ENCODE assay signal across 6 cellular contexts in the genomic region with DNA sequence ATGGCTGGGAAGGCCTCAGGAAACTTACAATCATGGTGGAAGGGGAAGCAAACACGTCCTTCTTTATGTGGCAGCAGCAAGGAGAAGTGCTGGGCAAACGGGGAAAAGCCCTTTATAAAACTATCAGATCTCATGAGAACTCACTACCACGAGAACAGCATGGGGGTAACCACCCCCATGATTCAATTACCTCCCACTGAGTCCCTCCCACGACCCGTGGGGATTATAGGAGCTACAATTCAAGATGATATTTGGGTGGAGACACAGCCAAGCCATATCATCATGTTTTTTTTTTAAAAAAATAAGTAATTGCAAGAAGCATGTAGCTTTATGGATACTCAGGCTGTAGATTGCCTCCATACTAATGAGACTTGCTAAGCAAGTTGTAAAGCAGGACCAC.
DNase-seq lines count a peak whose midpoint lies in the region; ATAC-seq and TF ChIP-seq lines count a peak whose summit lies in the region.
"Not testable (repeated sequence)": the region's sequence is repeated elsewhere in the genome, so short reads cannot be mapped to it uniquely, and the experiment has no call there.

No MANE protein-coding gene starts in this region.

- not testable (repeated sequence) for H3K9ac ChIP-seq in SK-N-MC (ENCODE audit: insufficient read length); mesendoderm (ENCODE audit: low read length)

- ATAC-seq in GM23338: not testable (repeated sequence)

- not testable (repeated sequence) for H3K18ac ChIP-seq in mesendoderm (ENCODE audit: low read length)

- not testable (repeated sequence) for H4K8ac ChIP-seq in mesendoderm (ENCODE audit: low read depth, low read length)

- not testable (repeated sequence) for H3F3A ChIP-seq in GM23338 (replicated peaks; ENCODE audit: low read depth)

- no CpG with 5 or more reads among the region's 5 CpGs for WGBS in mesendoderm (ENCODE audit: extremely low coverage, insufficient coverage, low lambda C conversion rate)

- intact Hi-C loops in ascending aorta (cut with DNase I); tibial artery (cut with DNase I; ENCODE audit: low total_unique reads): not testable (repeated sequence)

- not testable (repeated sequence) for H3K79me2 ChIP-seq in GM23338 (replicated peaks; ENCODE audit: insufficient read depth); mesendoderm (ENCODE audit: control insufficient read depth, insufficient read depth, low read length)

- not testable (repeated sequence) for H3K4me3 Mint-ChIP-seq in GM23338

- H3K4me2 ChIP-seq in GM23338; mesendoderm (ENCODE audit: low read length): not testable (repeated sequence)

- not testable (repeated sequence) for H3K27ac ChIP-seq in GM23338 (ENCODE audit: low read depth); mesendoderm (ENCODE audit: low read depth, low read length)
- peak overlapping the region; percentile 1; the same call in 1 of the 2 replicates for H3K27ac ChIP-seq in SK-N-MC
- peak overlapping the region; percentile 66 to 75 for H3K27ac ChIP-seq in ascending aorta
- peak overlapping the region; percentile 74 for H3K27ac ChIP-seq in neutrophil
- peak overlapping the region; percentile 52 to 60 for H3K27ac ChIP-seq in tibial artery

- not testable (repeated sequence) for H2BK120ac ChIP-seq in mesendoderm (ENCODE audit: low read depth, low read length)

- H3K4me3 ChIP-seq in GM23338; SK-N-MC; ascending aorta; mesendoderm (ENCODE audit: low read length); neutrophil (ENCODE audit: low read depth in 1 of 2, low read length in 1 of 2); tibial artery: not testable (repeated sequence)

- H3K23ac ChIP-seq in mesendoderm (ENCODE audit: low read length): not testable (repeated sequence)

- peak overlapping the region; percentile 80 for H2AFZ ChIP-seq in GM23338

- H2AK5ac ChIP-seq in mesendoderm (ENCODE audit: low read length): not testable (repeated sequence)

- not testable (repeated sequence) for H2BK15ac ChIP-seq in mesendoderm (replicated peaks; ENCODE audit: low read depth)

- H3K27me3 Mint-ChIP-seq in GM23338 (ENCODE audit: insufficient read depth, low read depth, poor library complexity): not testable (repeated sequence)

- H4K5ac ChIP-seq in mesendoderm (ENCODE audit: low read length): not testable (repeated sequence)

- H2BK5ac ChIP-seq in mesendoderm (ENCODE audit: low read length): not testable (repeated sequence)

- H3K36me3 Mint-ChIP-seq in GM23338 (ENCODE audit: low read depth): not testable (repeated sequence)

- not testable (repeated sequence) for H3K9me3 ChIP-seq in SK-N-MC (ENCODE audit: low read depth, low read length); ascending aorta; neutrophil; tibial artery

- peaks cover 22% of the 10 kb centered on the region for H3K4me1 Mint-ChIP-seq in GM23338

- not testable (repeated sequence) for H3K36me3 ChIP-seq in GM23338 (ENCODE audit: insufficient read depth); SK-N-MC (ENCODE audit: insufficient read depth, low read length); ascending aorta; mesendoderm (ENCODE audit: control insufficient read depth, insufficient read depth, low read length); neutrophil; tibial artery

- not testable (repeated sequence) for H4K20me1 ChIP-seq in GM23338 (replicated peaks; ENCODE audit: insufficient read depth)

- H3K27ac Mint-ChIP-seq in GM23338: not testable (repeated sequence)

- not testable (repeated sequence) for DNase-seq in GM23338 (ENCODE audit: low spot score); SK-N-MC (ENCODE audit: low read depth, low spot score); ascending aorta (ENCODE audit: low spot score in 2 of 2); mesendoderm; tibial artery

- H3K4me1 ChIP-seq in GM23338 (ENCODE audit: insufficient read depth): peaks cover 14% of the 10 kb centered on the region; the same call in 1 of the 2 replicates
- peaks cover 5 to 11% of the 10 kb centered on the region in 2 donors for H3K4me1 ChIP-seq in ascending aorta
- not testable (repeated sequence) for H3K4me1 ChIP-seq in mesendoderm (ENCODE audit: control insufficient read depth, low read depth, low read length)
- peaks cover 29 to 42% of the 10 kb centered on the region in 2 experiments for H3K4me1 ChIP-seq in neutrophil (ENCODE audit: control insufficient read depth in 1 of 2, insufficient read depth in 1 of 2, low read depth in 1 of 2, low read length in 1 of 2)
- peaks cover 0 to 48% (median 16%) of the 10 kb centered on the region in 4 donors for H3K4me1 ChIP-seq in tibial artery

- H3K4ac ChIP-seq in mesendoderm (ENCODE audit: low read depth, low read length): not testable (repeated sequence)

- peak overlapping the region; percentile 15 for H3K56ac ChIP-seq in mesendoderm (ENCODE audit: low read length)

- TF ChIP-seq CTCF in GM23338 (conservative IDR thresholded peaks at IDR 0.05; ENCODE audit: low read depth in 2 of 2); ascending aorta (IDR thresholded peaks at IDR 0.05); neutrophil (IDR thresholded peaks at IDR 0.05); tibial artery (IDR thresholded peaks at IDR 0.05): not testable (repeated sequence)

- H3K79me1 ChIP-seq in mesendoderm (ENCODE audit: low read length): not testable (repeated sequence)

- H3K9me2 ChIP-seq in GM23338 (ENCODE audit: insufficient read depth): not testable (repeated sequence)

- H3K27me3 ChIP-seq in GM23338 (ENCODE audit: insufficient read depth); ascending aorta; mesendoderm (ENCODE audit: insufficient read depth, low read length, poor library complexity); neutrophil; tibial artery: not testable (repeated sequence)

- H3K9me3 Mint-ChIP-seq in GM23338: not testable (repeated sequence)
